12 cellular contexts compared by ENCODE assay signal in the genomic region with DNA sequence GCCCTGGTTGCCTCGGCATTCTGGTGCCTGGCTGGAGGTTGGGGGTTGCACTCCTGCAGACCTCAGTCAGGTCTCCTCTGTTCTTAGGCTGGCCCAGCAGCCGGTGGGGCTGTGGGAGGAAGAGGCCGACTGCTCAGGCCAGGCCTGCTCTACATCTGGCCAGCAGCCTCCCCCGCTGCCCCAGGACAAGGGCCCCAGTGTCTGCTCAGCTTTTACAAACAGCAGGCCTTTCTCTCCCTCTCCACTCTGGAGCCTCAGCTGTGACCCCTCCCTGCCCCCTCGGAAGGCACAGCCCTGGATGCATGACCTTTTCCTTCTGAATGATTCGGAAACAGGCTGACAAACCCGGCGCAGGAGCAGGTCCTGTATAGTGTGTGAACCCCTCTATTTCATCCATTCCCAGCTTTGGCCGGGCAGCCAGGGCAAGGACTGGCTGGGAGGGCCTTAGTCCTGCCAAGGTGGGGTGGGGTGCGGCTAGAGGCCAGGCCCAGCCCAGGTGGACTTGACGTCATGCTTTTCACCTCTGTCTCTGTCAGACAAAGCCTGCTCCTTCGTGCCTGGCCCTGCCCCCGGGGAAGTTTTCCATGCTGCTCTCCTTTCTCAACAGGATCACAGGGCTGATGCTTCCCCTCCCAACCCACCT. TPM values are rescaled to one million over a fixed set of nuclear protein-coding genes. Genes with fewer than 3 reads are reported as not detected.
A peak's percentile ranks its signal among the peaks of the same experiment; 100 is the strongest.
DNase-seq lines count a peak whose midpoint lies in the region; ATAC-seq, FAIRE-seq and TF ChIP-seq lines count a peak whose summit lies in the region.
"Had no signal": no experiment of that assay in that cellular context is flagged by ENCODE, and none has a peak within 500 bp of the region (broad histone marks: within the 10 kb centered on the region; RNA-seq: fewer than 3 reads in every experiment).

No MANE protein-coding gene starts in this region.

- H3K36me3 ChIP-seq in cardiac muscle cell, result no peaks in the 10 kb centered on the region
- no peaks in the 10 kb centered on the region for H3K36me3 ChIP-seq in transverse colon
- no peaks in the 10 kb centered on the region for H3K36me3 ChIP-seq in psoas muscle (ENCODE audit: insufficient read depth in 1 of 2, low read depth in 1 of 2)
- H3K36me3 ChIP-seq: SJSA1 had no signal

- H3K27me3 ChIP-seq in cardiac muscle cell (no peaks in the 10 kb centered on the region), transverse colon (no peaks in the 10 kb centered on the region), psoas muscle (ENCODE audit: insufficient read depth in 3 of 3, low read length in 2 of 3) (no peaks in the 10 kb centered on the region)
- H3K27me3 ChIP-seq: SJSA1 had no signal

- H3K36me3 Mint-ChIP-seq in T-helper 17 cell (ENCODE audit: low read depth), result no peaks in the 10 kb centered on the region
- H3K36me3 Mint-ChIP-seq in nephron (ENCODE audit: low read depth), result no peaks in the 10 kb centered on the region

- no peaks in the 10 kb centered on the region for H3K9me3 Mint-ChIP-seq in nephron

- H3K27me3 Mint-ChIP-seq in T-helper 17 cell, result peaks cover 7% of the 10 kb centered on the region
- H3K27me3 Mint-ChIP-seq in nephron (ENCODE audit: low read depth), result peaks cover 17% of the 10 kb centered on the region

- ATAC-seq in T-helper 17 cell (no peak), psoas muscle (no peak)
- ATAC-seq: GM12878 had no signal

- no peak for FAIRE-seq in GM12892 (lab: Jason Lieb, UNC)
- FAIRE-seq: GM12878 had no signal

- H3K4me1 Mint-ChIP-seq in T-helper 17 cell (peaks cover 2% of the 10 kb centered on the region), nephron (peaks cover 22% of the 10 kb centered on the region)

- intact Hi-C loops in transverse colon (cut with DNase I; ENCODE audit: low total_unique reads) (no loop called here), psoas muscle (cut with DNase I) (no loop called here)

- H3K4me3 ChIP-seq in cardiac muscle cell, result no peak overlapping the region
- H3K4me3 ChIP-seq in transverse colon, result no peak overlapping the region
- no peak overlapping the region for H3K4me3 ChIP-seq in psoas muscle
- H3K4me3 ChIP-seq: GM12878, SJSA1 had no signal

- TF ChIP-seq CTCF in cardiac muscle cell (IDR thresholded peaks at IDR 0.05; ENCODE audit: low read depth, low read length), result no peak
- TF ChIP-seq CTCF in nephron (IDR thresholded peaks at IDR 0.05; ENCODE audit: unreplicated experiment in 3 of 3), result no peak
- TF ChIP-seq CTCF in transverse colon (IDR thresholded peaks at IDR 0.05), result no peak
- TF ChIP-seq CTCF in psoas muscle (IDR thresholded peaks at IDR 0.05), result no peak

- DNase-seq in T-helper 17 cell (no peak), cardiac muscle cell (ENCODE audit: low read depth in 1 of 2, low spot score in 1 of 2) (peak in 1 of 2 donors; percentile 60), transverse colon (peak; percentile 80), psoas muscle (no peak), EL (no peak), GM12892 (ENCODE audit: insufficient read length) (no peak), NCI-H82 treated with DMSO at 0.1 percent for 48 hours (lab: John Stamatoyannopoulos, UW; ENCODE audit: unreplicated experiment) (no peak)
- DNase-seq: activated CD4-positive, alpha-beta T cell treated with anti-CD3 and anti-CD28 coated beads for 48 hours; activated effector memory CD4-positive, alpha-beta T cell treated with Interleukin-2 at 50 U/mL for 16 hours had no signal

- TF ChIP-seq EP300 in transverse colon (IDR thresholded peaks at IDR 0.05; ENCODE audit: low read depth), result no peak

- peak overlapping the region; percentile 9 for H3K27ac ChIP-seq in cardiac muscle cell
- H3K27ac ChIP-seq in transverse colon, result peak overlapping the region; percentile 3 to 65 (median 32)
- no peak overlapping the region for H3K27ac ChIP-seq in psoas muscle
- H3K27ac ChIP-seq: SJSA1 had no signal

- 30 to 67% methylated on average over 2 to 11 of the region's 13 CpGs for whole genome bisulfite sequencing in transverse colon (ENCODE audit: low coverage in 1 of 2), 2 donors
- 71 to 77% (median 75%) methylated on average over 13 of the region's 13 CpGs for WGBS in psoas muscle, 3 donors

- TF ChIP-seq POLR2A in transverse colon (IDR thresholded peaks at IDR 0.05), result no peak
- no peak for TF ChIP-seq POLR2A in GM12892 (IDR thresholded peaks at IDR 0.05; ENCODE audit: low read depth, low read length)

- H3K4me1 ChIP-seq in cardiac muscle cell (ENCODE audit: low read depth), result peaks cover 18% of the 10 kb centered on the region
- peaks cover 0 to 17% (median 12%) of the 10 kb centered on the region in 4 donors for H3K4me1 ChIP-seq in transverse colon
- H3K4me1 ChIP-seq in psoas muscle, result peaks cover 21% of the 10 kb centered on the region

- H3K9me3 ChIP-seq in T-helper 17 cell (ENCODE audit: control insufficient read depth, low read length, poor library complexity, severe bottlenecking), result no peaks in the 10 kb centered on the region
- no peaks in the 10 kb centered on the region for H3K9me3 ChIP-seq in cardiac muscle cell (ENCODE audit: low read depth)
- H3K9me3 ChIP-seq in transverse colon, result no peaks in the 10 kb centered on the region
- no peaks in the 10 kb centered on the region for H3K9me3 ChIP-seq in psoas muscle
- H3K9me3 ChIP-seq: SJSA1 had no signal

- H3K27ac Mint-ChIP-seq in T-helper 17 cell, result peak overlapping the region; percentile 43
- H3K27ac Mint-ChIP-seq in nephron, result peak overlapping the region; percentile 60 to 90 (median 74)

- in situ Hi-C loops in transverse colon (cut with MboI; ENCODE audit: low pct_ligation_motif_present in 1 of 4, low pct_unique_long_range_greater_than_20kb in 1 of 4, low sequenced_read_pairs in 3 of 4), result no loop called here

- H3K4me3 Mint-ChIP-seq in T-helper 17 cell, result no peak overlapping the region
- H3K4me3 Mint-ChIP-seq in nephron, result peak overlapping the region in 1 of 3 experiments; percentile 20

RNA-seq across cellular contexts. Expression of gene ITPR3, which starts 10.2 kb away (rescaled TPM):
- total RNA-seq in T-helper 17 cell, result 10 to 100 TPM; 48.1 to 48.3 TPM
- 0.35 and 1.1 TPM in 2 replicates for total RNA-seq in cardiac muscle cell
- polyA plus RNA-seq in cardiac muscle cell, result 0.13 and 0.92 TPM in 2 replicates
- total RNA-seq in transverse colon, result 100 to 1,000 TPM; 105 to 262 (median 124) TPM
- 1 to 10 TPM; 3.1 to 7.4 (median 4.1) TPM for total RNA-seq in psoas muscle
- 1 to 10 TPM; 1.9 to 5.5 (median 2.2) TPM for polyA plus RNA-seq in psoas muscle
- polyA plus RNA-seq in GM12892 (2012; ENCODE audit: missing spikeins), result 12.7 TPM

RNA-seq across cellular contexts. Expression of gene BAK1, which starts 30.8 kb away (rescaled TPM):
- total RNA-seq in T-helper 17 cell (10 to 100 TPM; 27.7 to 34.6 TPM), cardiac muscle cell (39.0 and 60.8 TPM in 2 replicates), transverse colon (100 to 1,000 TPM in 1 of 4 donors, 10 to 100 TPM in 3; 52.2 to 134 (median 59.5) TPM), psoas muscle (10 to 100 TPM; 10.3 to 22.1 (median 17.6) TPM)
- polyA plus RNA-seq in cardiac muscle cell (56.1 and 85.3 TPM in 2 replicates), psoas muscle (10 to 100 TPM; 19.8 to 55.9 (median 55.0) TPM)
- 18.7 TPM for polyA plus RNA-seq in GM12892 (2012; ENCODE audit: missing spikeins)

Comparison
In these comparisons a context has a peak if more than half of its experiments do, and no peak if none do; other contexts are left out.
1. RNA of gene ITPR3, which starts 10.2 kb away (total RNA-seq): 105 to 262 TPM in transverse colon and 48.1 to 48.3 TPM in T-helper 17 cell; 3.1 to 7.4 TPM in psoas muscle and 0.35 to 1.1 TPM in cardiac muscle cell; every median in the first group is over 4 times any median in the second.